8 cellular contexts compared by ENCODE assay signal in genomic region chr5:150066901-150067396, GRCh38. TPM values are rescaled to one million over a fixed set of nuclear protein-coding genes. Genes with fewer than 3 reads are reported as not detected.
DNase-seq lines count a peak whose midpoint lies in the region; ATAC-seq and TF ChIP-seq lines count a peak whose summit lies in the region.

No MANE protein-coding gene starts in this region.

- H2AFZ ChIP-seq in ACC112 (ENCODE audit: low read length, unreplicated experiment) (no peak overlapping the region), MM.1S (ENCODE audit: low read length) (no peak overlapping the region)

- DNase-seq in NOMO-1 (lab: John Stamatoyannopoulos, UW; ENCODE audit: unreplicated experiment in 2 of 2) (peak; percentile 52 to 70), endodermal cell (peak; percentile 26), transverse colon (no peak), HK-2 (ENCODE audit: unreplicated experiment) (no peak), COR-L47 (lab: John Stamatoyannopoulos, UW) (no peak), MM.1S (no peak)

- no peaks in the 10 kb centered on the region for H4K20me1 ChIP-seq in MM.1S (ENCODE audit: insufficient read depth, low read length)

- no peaks in the 10 kb centered on the region for H3F3A ChIP-seq in MM.1S (ENCODE audit: insufficient read depth, low read length)

- peaks cover 6% of the 10 kb centered on the region for H3K27me3 Mint-ChIP-seq in endodermal cell (ENCODE audit: insufficient read depth)

- H3K9me3 ChIP-seq in endodermal cell (ENCODE audit: control insufficient read depth, low read length) (no peaks in the 10 kb centered on the region), transverse colon (no peaks in the 10 kb centered on the region), MM.1S (replicated peaks; ENCODE audit: insufficient read depth, low read length) (no peaks in the 10 kb centered on the region)

- H3K9me3 Mint-ChIP-seq in endodermal cell: no peaks in the 10 kb centered on the region

- TF ChIP-seq EP300 in transverse colon (IDR thresholded peaks at IDR 0.05; ENCODE audit: low read depth): no peak

- H3K4me1 ChIP-seq in ACC112 (ENCODE audit: control insufficient read depth, insufficient read depth, low read length, unreplicated experiment) (peaks cover 49% of the 10 kb centered on the region), endodermal cell (ENCODE audit: control insufficient read depth, insufficient read depth, low read length) (no peaks in the 10 kb centered on the region), transverse colon (peaks cover 0 to 6% (median 0%) of the 10 kb centered on the region in 4 donors), MM.1S (ENCODE audit: low read length) (peaks cover 3% of the 10 kb centered on the region; the same call in 1 of the 2 replicates)

- no peaks in the 10 kb centered on the region for H3K4me1 Mint-ChIP-seq in endodermal cell

- ATAC-seq in GM19043 (IDR thresholded peaks at IDR 0.05; ENCODE audit: low read depth, unreplicated experiment): peak; percentile 53

- H3K27me3 ChIP-seq in ACC112 (ENCODE audit: insufficient read depth, low read length): no peaks in the 10 kb centered on the region
- H3K27me3 ChIP-seq in endodermal cell (ENCODE audit: control insufficient read depth, insufficient read depth, low read length, poor library complexity, severe bottlenecking): no peaks in the 10 kb centered on the region
- H3K27me3 ChIP-seq in transverse colon: no peaks in the 10 kb centered on the region
- H3K27me3 ChIP-seq in MM.1S (replicated peaks; ENCODE audit: insufficient read depth, low read length): no peaks in the 10 kb centered on the region; the same call in 1 of the 2 replicates

- H3K9ac ChIP-seq in endodermal cell (ENCODE audit: extremely low read depth, low read length, poor library complexity, severe bottlenecking) (no peak overlapping the region), MM.1S (ENCODE audit: low read length) (no peak overlapping the region)

- no peak overlapping the region for H3K4me2 ChIP-seq in MM.1S (ENCODE audit: low read depth, low read length)

- in situ Hi-C loops in transverse colon (cut with MboI; ENCODE audit: low pct_ligation_motif_present in 1 of 4, low pct_unique_long_range_greater_than_20kb in 1 of 4, low sequenced_read_pairs in 3 of 4): no loop called here

- no peak overlapping the region for H3K27ac Mint-ChIP-seq in endodermal cell

- no peak for TF ChIP-seq POLR2A in transverse colon (IDR thresholded peaks at IDR 0.05)

- intact Hi-C loops in transverse colon (cut with DNase I; ENCODE audit: low total_unique reads): no loop called here

- H3K9me2 ChIP-seq in MM.1S (replicated peaks; ENCODE audit: insufficient read depth, low read length): no peaks in the 10 kb centered on the region

- no peak overlapping the region for H3K4me3 Mint-ChIP-seq in endodermal cell

- TF ChIP-seq CTCF in endodermal cell (conservative IDR thresholded peaks at IDR 0.05): no peak
- no peak for TF ChIP-seq CTCF in transverse colon (IDR thresholded peaks at IDR 0.05)
- TF ChIP-seq CTCF in MM.1S (IDR thresholded peaks at IDR 0.05; ENCODE audit: low read length): no peak

- H3K36me3 Mint-ChIP-seq in endodermal cell (ENCODE audit: low read depth): no peaks in the 10 kb centered on the region

- H3K27ac ChIP-seq in ACC112 (ENCODE audit: low read depth, low read length) (peak overlapping the region; percentile 79), endodermal cell (ENCODE audit: low read depth, low read length) (no peak overlapping the region), transverse colon (peak overlapping the region in 1 of 4 donors; percentile 13), MM.1S (ENCODE audit: low read length) (no peak overlapping the region)

- H3K4me3 ChIP-seq in ACC112 (ENCODE audit: low read depth, low read length) (no peak overlapping the region), endodermal cell (ENCODE audit: low read length) (no peak overlapping the region), transverse colon (no peak overlapping the region), MM.1S (ENCODE audit: low read length) (no peak overlapping the region)

- no peaks in the 10 kb centered on the region for H3K79me2 ChIP-seq in ACC112 (ENCODE audit: control insufficient read depth, insufficient read depth, low read length, unreplicated experiment)
- no peaks in the 10 kb centered on the region for H3K79me2 ChIP-seq in MM.1S (ENCODE audit: low read length)

- no peaks in the 10 kb centered on the region for H3K36me3 ChIP-seq in ACC112 (ENCODE audit: insufficient read depth, low read length)
- no peaks in the 10 kb centered on the region for H3K36me3 ChIP-seq in endodermal cell (ENCODE audit: control insufficient read depth, insufficient read depth, low read length)
- no peaks in the 10 kb centered on the region for H3K36me3 ChIP-seq in transverse colon
- no peaks in the 10 kb centered on the region for H3K36me3 ChIP-seq in MM.1S (replicated peaks; ENCODE audit: insufficient read depth, low read length)

- WGBS in endodermal cell (ENCODE audit: insufficient coverage in 1 of 2, insufficient read length in 1 of 2), 2 experiments: 94% methylated on average over 2 of the region's 2 CpGs
- 78% methylated on average over 2 of the region's 2 CpGs; no CpG with 5 or more reads in 1 of the 2 donors for WGBS in transverse colon (ENCODE audit: low coverage in 1 of 2), 2 donors

RNA-seq across cellular contexts. Expression of gene CSF1R, which starts 19.4 kb away (rescaled TPM):
- total RNA-seq in endodermal cell (not detected), transverse colon (10 to 100 TPM in 3 of 4 donors, under 1 TPM in 1; 0.60 to 38.9 (median 14.7) TPM)
- 0.39 TPM for polyA plus RNA-seq in endodermal cell (2013, experiment 1 of 2)
- polyA plus RNA-seq in endodermal cell (2013, experiment 2 of 2): not detected

Comparison
In these comparisons a context has a peak if more than half of its experiments do, and no peak if none do; other contexts are left out.
1. DNase-seq: peak in NOMO-1 (2 of 2) and endodermal cell (single experiment); none in transverse colon (single experiment), HK-2 (single experiment), COR-L47 (single experiment) and MM.1S (single experiment).